ENCODE assay signal across 30 cellular contexts in genomic region chr6:124978451-124979293, GRCh38. TPM values are rescaled to one million over a fixed set of nuclear protein-coding genes. Genes with fewer than 3 reads are reported as not detected.
DNase-seq lines count a peak whose midpoint lies in the region; ATAC-seq, FAIRE-seq and TF ChIP-seq lines count a peak whose summit lies in the region.
"Had no signal": no experiment of that assay in that cellular context is flagged by ENCODE, and none has a peak within 500 bp of the region (broad histone marks: within the 10 kb centered on the region; RNA-seq: fewer than 3 reads in every experiment).

No MANE protein-coding gene starts in this region.

- no peak overlapping the region for H2AFZ ChIP-seq in keratinocyte (ENCODE audit: control insufficient read depth, low read length)
- H2AFZ ChIP-seq in smooth muscle cell (ENCODE audit: low read depth), result no peak overlapping the region

- no peak for TF ChIP-seq CTCF in bronchial epithelial cell (IDR thresholded peaks at IDR 0.05; ENCODE audit: insufficient read depth, low read length, severe bottlenecking)
- no peak for TF ChIP-seq CTCF in keratinocyte (optimal IDR thresholded peaks at IDR 0.05 in 1 of 3, IDR thresholded peaks at IDR 0.05 in 1 of 3, conservative IDR thresholded peaks at IDR 0.05 in 1 of 3; ENCODE audit: extremely low read depth in 1 of 3, insufficient read depth in 2 of 3, low read length in 3 of 3)
- no peak for TF ChIP-seq CTCF in smooth muscle cell (IDR thresholded peaks at IDR 0.05; ENCODE audit: borderline replicate concordance, insufficient read depth, poor library complexity, severe bottlenecking)

- 69% methylated on average over 10 of the region's 10 CpGs for WGBS in smooth muscle cell (ENCODE audit: low lambda C conversion rate)

- H3K4me1 ChIP-seq in keratinocyte (ENCODE audit: control insufficient read depth, extremely low read depth, insufficient read depth, low read length) (peaks cover 28% of the 10 kb centered on the region), smooth muscle cell (ENCODE audit: low read depth) (peaks cover 28% of the 10 kb centered on the region)
- H3K4me1 ChIP-seq: Caco-2 had no signal

- dilution Hi-C loops in keratinocyte (cut with MboI; ENCODE audit: extremely low pct_ligation_motif_present, low sequenced_read_pairs), result no loop called here

- H3K9me3 ChIP-seq in keratinocyte (ENCODE audit: control insufficient read depth, low read depth, low read length) (peaks cover 10% of the 10 kb centered on the region), smooth muscle cell (replicated peaks; ENCODE audit: low read depth) (no peaks in the 10 kb centered on the region)

- peaks cover 81% of the 10 kb centered on the region for H3K79me2 ChIP-seq in keratinocyte (ENCODE audit: control insufficient read depth, insufficient read depth, low read length)
- peaks cover 98% of the 10 kb centered on the region for H3K79me2 ChIP-seq in smooth muscle cell (ENCODE audit: low read depth)

- FAIRE-seq in bronchial epithelial cell (lab: Jason Lieb, UNC) (peak; percentile 96), keratinocyte (lab: Jason Lieb, UNC) (peak; percentile 29)
- FAIRE-seq: GM12878, H1, RCC 7860 had no signal

- no peaks in the 10 kb centered on the region for H4K20me1 ChIP-seq in keratinocyte (ENCODE audit: control insufficient read depth, extremely low read depth, insufficient read depth, low read length)
- H4K20me1 ChIP-seq in smooth muscle cell (ENCODE audit: low read depth), result peaks cover 75% of the 10 kb centered on the region

- H3K27me3 ChIP-seq in bronchial epithelial cell (ENCODE audit: control insufficient read depth, insufficient read depth, low read length) (no peaks in the 10 kb centered on the region), keratinocyte (ENCODE audit: control insufficient read depth, extremely low read depth, insufficient read depth, low read length) (no peaks in the 10 kb centered on the region), smooth muscle cell (ENCODE audit: low read depth) (no peaks in the 10 kb centered on the region)

- H3F3A ChIP-seq in smooth muscle cell (ENCODE audit: low read depth), result peaks cover 16% of the 10 kb centered on the region

- H3K4me2 ChIP-seq in keratinocyte (ENCODE audit: control insufficient read depth, extremely low read depth, insufficient read depth, low read depth, low read length) (no peak overlapping the region), smooth muscle cell (peak overlapping the region; percentile 29)

- no peak overlapping the region for H3K9ac ChIP-seq in keratinocyte (ENCODE audit: control insufficient read depth, extremely low read depth, insufficient read depth, low read length)
- H3K9ac ChIP-seq in smooth muscle cell (ENCODE audit: low read depth), result no peak overlapping the region

- H3K36me3 ChIP-seq in bronchial epithelial cell (ENCODE audit: control insufficient read depth, insufficient read depth, low read length) (peaks cover 12% of the 10 kb centered on the region), keratinocyte (ENCODE audit: control insufficient read depth in 2 of 2, extremely low read depth in 1 of 2, insufficient read depth in 2 of 2, low read length in 2 of 2) (peaks cover 13 to 17% of the 10 kb centered on the region in 2 experiments), smooth muscle cell (ENCODE audit: low read depth) (no peaks in the 10 kb centered on the region)

- H3K4me3 ChIP-seq in bronchial epithelial cell (ENCODE audit: low read depth, low read length), result no peak overlapping the region
- no peak overlapping the region for H3K4me3 ChIP-seq in keratinocyte (ENCODE audit: control insufficient read depth in 2 of 3, extremely low read depth in 1 of 3, insufficient read depth in 2 of 3, low read depth in 1 of 3, low read length in 3 of 3)
- no peak overlapping the region for H3K4me3 ChIP-seq in smooth muscle cell
- H3K4me3 ChIP-seq: GM12878, SK-N-MC had no signal

- DNase-seq in NCI-H748 (lab: John Stamatoyannopoulos, UW; ENCODE audit: unreplicated experiment), result peak; percentile 14
- DNase-seq in NCI-H748 treated with DMSO at 0.1 percent for 48 hours (lab: John Stamatoyannopoulos, UW), result no peak
- no peak for DNase-seq in bronchial epithelial cell (ENCODE audit: low read depth)
- no peak for DNase-seq in keratinocyte (ENCODE audit: low read depth, low spot score)
- DNase-seq in smooth muscle cell (lab: John Stamatoyannopoulos, UW; ENCODE audit: unreplicated experiment), result no peak
- DNase-seq in NCI-H1694 treated with DMSO at 0.1 percent for 48 hours (lab: John Stamatoyannopoulos, UW), result no peak
- DNase-seq: Caco-2; CD8-positive, alpha-beta T cell; DMS 273 treated with DMSO at 0.1 percent for 48 hours; DMS79; EL; GDM1; HCEC 1CT; KG1; MM.1S; NCI-H1694; NCI-H2081; NCI-H2171; NCI-H524; SIG-M5; SW 1271 had no signal

- no peak for ATAC-seq in GM19351 (IDR thresholded peaks at IDR 0.05; ENCODE audit: unreplicated experiment)
- no peak for ATAC-seq in HG03159 (IDR thresholded peaks at IDR 0.05; ENCODE audit: unreplicated experiment)
- ATAC-seq: CD8-positive, alpha-beta T cell; GM12878 had no signal

- H3K27ac ChIP-seq in keratinocyte (ENCODE audit: control insufficient read depth, insufficient read depth, low read length), result no peak overlapping the region
- peak overlapping the region; percentile 74 for H3K27ac ChIP-seq in smooth muscle cell (ENCODE audit: low read depth)
- H3K27ac ChIP-seq: 22Rv1, C4-2B, SK-N-MC had no signal

- H3K9me1 ChIP-seq in keratinocyte (ENCODE audit: control insufficient read depth, extremely low read depth, insufficient read depth, low read length), result no peaks in the 10 kb centered on the region

RNA-seq across cellular contexts. Expression of gene RNF217, which starts 16.4 kb away (rescaled TPM):
- total RNA-seq in bronchial epithelial cell (14.2 and 16.3 TPM in 2 replicates), smooth muscle cell (89.7 and 127 TPM in 2 replicates)
- polyA plus RNA-seq in keratinocyte (40.4 to 47.3 TPM (median 44.0 TPM) in 3 replicates), smooth muscle cell (15.6 and 25.7 TPM in 2 replicates)
- 12.4 TPM for polyA plus RNA-seq in keratinocyte (2011; ENCODE audit: low read depth)
- 28.3 and 53.2 TPM in 2 replicates for polyA plus RNA-seq in keratinocyte (2011; cell fraction: cytosol; rRNA removed)
- polyA plus RNA-seq in keratinocyte (2011; cell fraction: nucleus; rRNA removed), result 82.3 and 95.8 TPM in 2 replicates
- polyA plus RNA-seq in keratinocyte (2012; ENCODE audit: low replicate concordance), result 13.2 and 25.2 TPM in 2 replicates
- polyA minus RNA-seq in keratinocyte, result 57.8 to 164 TPM (median 156 TPM) in 3 replicates
- 41.8 TPM for polyA minus RNA-seq in keratinocyte (2011; cell fraction: cytosol; rRNA and poly(A)+ RNA removed)
- polyA minus RNA-seq in keratinocyte (2011; cell fraction: nucleus; rRNA and poly(A)+ RNA removed), result 82.7 and 161 TPM in 2 replicates
- total RNA-seq: B cell; CD8-positive, alpha-beta T cell had no signal
